21 cellular contexts compared by ENCODE assay signal in the genomic region with DNA sequence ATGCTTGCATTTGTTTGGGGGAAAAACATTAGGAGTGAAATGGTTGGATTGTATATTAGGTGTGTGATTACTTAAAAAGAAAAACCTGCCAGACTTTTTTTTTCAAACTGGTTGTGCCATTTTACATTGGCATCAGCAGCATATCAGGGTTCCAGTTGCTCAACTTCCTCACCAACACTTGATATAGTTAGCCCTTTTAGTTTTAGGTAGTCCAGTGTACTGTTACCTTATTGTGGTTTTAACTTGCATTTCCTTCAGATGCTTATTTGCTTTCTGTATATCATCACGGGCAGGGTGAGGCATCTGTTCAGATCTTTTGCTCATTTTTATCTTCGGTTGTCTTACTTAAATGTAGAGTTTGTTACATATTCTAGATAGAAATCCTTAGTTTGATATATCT. TPM values are rescaled to one million over a fixed set of nuclear protein-coding genes. Genes with fewer than 3 reads are reported as not detected.
A peak's percentile ranks its signal among the peaks of the same experiment; 100 is the strongest.
DNase-seq lines count a peak whose midpoint lies in the region; ATAC-seq, FAIRE-seq and TF ChIP-seq lines count a peak whose summit lies in the region.
"Had no signal": no experiment of that assay in that cellular context is flagged by ENCODE, and none has a peak within 500 bp of the region (broad histone marks: within the 10 kb centered on the region; RNA-seq: fewer than 3 reads in every experiment).

No MANE protein-coding gene starts in this region.

- H3K9me3 Mint-ChIP-seq in T-cell, result peaks cover 0 to 7% (median 6%) of the 10 kb centered on the region in 3 donors
- H3K9me3 Mint-ChIP-seq in immature natural killer cell, result no peaks in the 10 kb centered on the region
- H3K9me3 Mint-ChIP-seq: memory B cell had no signal

- no TSS peak for BruUV-seq in HepG2 (replicated peaks; lab: Mats Ljungman, UMichigan)

- DNase-seq in HepG2 (ENCODE audit: low spot score), result no peak
- DNase-seq in right lobe of liver, result no peak
- DNase-seq in T-cell, result no peak
- DNase-seq in immature natural killer cell, result no peak
- no peak for DNase-seq in effector memory CD4-positive, alpha-beta T cell
- DNase-seq in activated naive CD4-positive, alpha-beta T cell treated with anti-CD3 and anti-CD28 coated beads, Interleukin-2, amount 50 U/mL, for 16 hours, result no peak
- DNase-seq: activated CD4-positive, alpha-beta T cell treated with anti-CD3 and anti-CD28 coated beads, Interleukin-2, amount 50 U/mL, for 48 hours; dorsolateral prefrontal cortex; naive B cell; NCI-H1436 treated with DMSO at 0.1 percent for 48 hours; NCI-H526 treated with DMSO at 0.1 percent for 48 hours; small intestine; stimulated activated CD4-positive, alpha-beta T cell treated with anti-CD3 and anti-CD28 coated beads, Interleukin-4, amount 100 ng/mL, for 1 hour had no signal

- POLR2A ChIA-PET in HepG2 (lab: Yijun Ruan, JAX) (no interaction called here), T-cell (lab: Charles Lee) (no interaction called here)

- peaks cover 60% of the 10 kb centered on the region for H4K20me1 ChIP-seq in HepG2 (ENCODE audit: insufficient read depth, low read length)

- H3K4me3 Mint-ChIP-seq in T-cell (peak overlapping the region in 2 of 3 donors; percentile 49 to 50), immature natural killer cell (peak overlapping the region in 3 of 5 donors; percentile 10 to 57 (median 55))
- H3K4me3 Mint-ChIP-seq: activated T-helper 1 cell treated with anti-CD3 and anti-CD28 coated beads, Interleukin-12 subunit alpha, Interleukin-12 subunit beta, Interleukin-2, Interleukin-4 antibody, amounts not matched to agents 30 ng/mL and 10 ng/mL and 1 ng/mL, durations not matched to agents 14 hours and 24 hours and 36 hours; memory B cell had no signal

- peak overlapping the region; percentile 25; the same call in 1 of the 2 replicates for H3K4me2 ChIP-seq in HepG2 (ENCODE audit: low read depth, low read length)

- no peak overlapping the region for H3K9ac ChIP-seq in HepG2 (ENCODE audit: insufficient read depth, low read depth, low read length)

- H3K27ac ChIP-seq in HepG2 (ENCODE audit: extremely low read length, insufficient read depth, low read length), result no peak overlapping the region
- H3K27ac ChIP-seq in right lobe of liver, result no peak overlapping the region
- H3K27ac ChIP-seq in effector memory CD4-positive, alpha-beta T cell (ENCODE audit: insufficient read depth, low read length, poor library complexity, severe bottlenecking), result no peak overlapping the region
- H3K27ac ChIP-seq: cardiac muscle cell, dorsolateral prefrontal cortex, prostate gland had no signal

- TF ChIP-seq RAD21 in HepG2 (CRISPR knock-in tag; IDR thresholded peaks at IDR 0.05), result no peak

- WGBS in HepG2 (ENCODE audit: low lambda C conversion rate), result 70% methylated on average over 2 of the region's 2 CpGs
- 80% methylated on average over 1 of the region's 2 CpGs for WGBS in right lobe of liver (ENCODE audit: insufficient coverage, low coverage, low lambda C conversion rate, missing lambda C conversion rate)

- no peaks in the 10 kb centered on the region for H3K9me3 ChIP-seq in HepG2 (ENCODE audit: low read length)
- no peaks in the 10 kb centered on the region for H3K9me3 ChIP-seq in right lobe of liver
- H3K9me3 ChIP-seq in effector memory CD4-positive, alpha-beta T cell (ENCODE audit: control insufficient read depth, low read length), result no peaks in the 10 kb centered on the region
- H3K9me3 ChIP-seq: prostate gland had no signal

- CTCF ChIA-PET in HepG2 (lab: Yijun Ruan, JAX; ENCODE audit: low intra/inter-chr PET ratio, low total read pairs) (no interaction called here), T-cell (lab: Charles Lee) (no interaction called here)

- H3K36me3 Mint-ChIP-seq in T-cell (peaks cover 34% of the 10 kb centered on the region), immature natural killer cell (peaks cover 9 to 16% (median 11%) of the 10 kb centered on the region in 3 donors)

- no peak for TF ChIP-seq POLR2A in HepG2 (IDR thresholded peaks at IDR 0.05; ENCODE audit: insufficient read depth in 1 of 2, low read depth in 2 of 2, low read length in 2 of 2)
- no peak for TF ChIP-seq POLR2A in right lobe of liver (IDR thresholded peaks at IDR 0.05)

- ATAC-seq in HepG2 (no peak), right lobe of liver (no peak), T-cell (replicated peaks in 1 of 4) (no peak), HG03175 (IDR thresholded peaks at IDR 0.05; ENCODE audit: unreplicated experiment) (no peak), HG03378 (IDR thresholded peaks at IDR 0.05; ENCODE audit: unreplicated experiment) (no peak)
- ATAC-seq: Right ventricle myocardium inferior had no signal

- H3K79me2 ChIP-seq in HepG2 (ENCODE audit: insufficient read depth, low read length), result peaks cover 93% of the 10 kb centered on the region

- no peak for TF ChIP-seq CTCF in HepG2 (CRISPR knock-in tag; IDR thresholded peaks at IDR 0.05)
- TF ChIP-seq CTCF in right lobe of liver (IDR thresholded peaks at IDR 0.05), result no peak

- H3K36me3 ChIP-seq in HepG2 (replicated peaks in 1 of 2; ENCODE audit: control insufficient read depth in 1 of 2, insufficient read depth in 2 of 2, low read length in 2 of 2), result peaks cover 3 to 13% of the 10 kb centered on the region in 2 experiments; a peak in 2 of 5 replicates
- peaks cover 0 to 5% (median 0%) of the 10 kb centered on the region in 4 donors for H3K36me3 ChIP-seq in right lobe of liver
- H3K36me3 ChIP-seq in effector memory CD4-positive, alpha-beta T cell (ENCODE audit: control insufficient read depth, insufficient read depth, low read length), result peaks cover 6% of the 10 kb centered on the region
- H3K36me3 ChIP-seq: cardiac muscle cell, prostate gland had no signal

- no peaks in the 10 kb centered on the region for H3K27me3 Mint-ChIP-seq in T-cell
- H3K27me3 Mint-ChIP-seq in immature natural killer cell (ENCODE audit: low read depth in 3 of 3), result peaks cover 0 to 7% (median 4%) of the 10 kb centered on the region in 3 donors
- H3K27me3 Mint-ChIP-seq: memory B cell, naive B cell had no signal

- no peak overlapping the region for H3K4me3 ChIP-seq in HepG2 (replicated peaks in 1 of 3; ENCODE audit: insufficient read depth in 1 of 3, low read depth in 2 of 3, low read length in 3 of 3)
- no peak overlapping the region for H3K4me3 ChIP-seq in right lobe of liver
- H3K4me3 ChIP-seq in effector memory CD4-positive, alpha-beta T cell (ENCODE audit: insufficient read depth, low read depth, low read length, poor library complexity, severe bottlenecking), result no peak overlapping the region
- H3K4me3 ChIP-seq: cardiac muscle cell, dorsolateral prefrontal cortex, prostate gland had no signal

- no peak for TF ChIP-seq EP300 in HepG2 (IDR thresholded peaks at IDR 0.05; ENCODE audit: low read depth in 2 of 2, low read length in 2 of 2)
- no peak for TF ChIP-seq EP300 in HepG2 (CRISPR knock-in tag; IDR thresholded peaks at IDR 0.05; ENCODE audit: borderline replicate concordance)

- H3K27me3 ChIP-seq in HepG2 (ENCODE audit: control insufficient read depth in 1 of 2, insufficient read depth in 2 of 2, low read length in 2 of 2), result no peaks in the 10 kb centered on the region
- no peaks in the 10 kb centered on the region for H3K27me3 ChIP-seq in right lobe of liver
- H3K27me3 ChIP-seq in effector memory CD4-positive, alpha-beta T cell (replicated peaks; ENCODE audit: control insufficient read depth, insufficient read depth, low read length, poor library complexity, severe bottlenecking), result no peaks in the 10 kb centered on the region
- H3K27me3 ChIP-seq: cardiac muscle cell, dorsolateral prefrontal cortex had no signal

- peaks cover 72% of the 10 kb centered on the region for H3K4me1 ChIP-seq in HepG2 (ENCODE audit: insufficient read depth, low read length)
- H3K4me1 ChIP-seq in right lobe of liver, result peaks cover 0 to 29% (median 12%) of the 10 kb centered on the region in 4 donors
- peaks cover 9% of the 10 kb centered on the region for H3K4me1 ChIP-seq in effector memory CD4-positive, alpha-beta T cell (ENCODE audit: control insufficient read depth, insufficient read depth, low read length, poor library complexity, severe bottlenecking)

- in situ Hi-C loops in HepG2 (cut with HindIII; ENCODE audit: extremely low pct_ligation_motif_present, low pct_unique_long_range_greater_than_20kb), result no loop called here

- FAIRE-seq in HepG2 (lab: Jason Lieb, UNC), result no peak
- FAIRE-seq: frontal cortex had no signal

- no peak overlapping the region for H3K27ac Mint-ChIP-seq in T-cell
- H3K27ac Mint-ChIP-seq in immature natural killer cell, result peak overlapping the region in 4 of 6 donors; percentile 4 to 62 (median 34)
- H3K27ac Mint-ChIP-seq: activated T-helper 1 cell treated with anti-CD3 and anti-CD28 coated beads, Interleukin-12 subunit alpha, Interleukin-12 subunit beta, Interleukin-2, Interleukin-4 antibody, amounts not matched to agents 30 ng/mL and 10 ng/mL and 1 ng/mL, durations not matched to agents 14 hours and 24 hours and 36 hours; memory B cell had no signal

- no peak overlapping the region for H2AFZ ChIP-seq in HepG2 (ENCODE audit: low read length)

- intact Hi-C loops in HepG2 (cut with micrococcal nuclease; ENCODE audit: unreplicated experiment) (no loop called here), right lobe of liver (cut with DNase I) (no loop called here)

- H3K4me1 Mint-ChIP-seq in T-cell (peaks cover 68 to 78% (median 71%) of the 10 kb centered on the region in 3 donors), immature natural killer cell (peaks cover 64 to 74% of the 10 kb centered on the region in 2 donors)

RNA-seq across cellular contexts. Expression of gene XRN2, which starts 5.2 kb away (rescaled TPM):
- 171 and 256 TPM in 2 replicates for total RNA-seq in HepG2 (2016; rRNA removed; fragmentation: Illumina TruSeq; extraction: Trizol)
- total RNA-seq in HepG2 (2016; cell fraction: cytosol; rRNA removed; fragmentation: Illumina TruSeq; extraction: Trizol; ENCODE audit: low read depth), result 45.6 and 51.1 TPM in 2 replicates
- 169 and 245 TPM in 2 replicates for total RNA-seq in HepG2 (2016; cell fraction: insoluble cytoplasmic fraction; rRNA removed; fragmentation: Illumina TruSeq; extraction: Trizol)
- total RNA-seq in HepG2 (2016; cell fraction: membrane; rRNA removed; fragmentation: Illumina TruSeq; extraction: Trizol), result 82.9 and 105 TPM in 2 replicates
- total RNA-seq in HepG2 (2016; cell fraction: nucleus; rRNA removed; fragmentation: Illumina TruSeq; extraction: Trizol), result 118 and 127 TPM in 2 replicates
- 72.1 and 90.3 TPM in 2 replicates for polyA plus RNA-seq in HepG2 (2011; rRNA removed)
- 47.0 and 59.7 TPM in 2 replicates for polyA plus RNA-seq in HepG2 (2011; cell fraction: cytosol; rRNA removed)
- 59.5 and 68.9 TPM in 2 replicates for polyA plus RNA-seq in HepG2 (2011; cell fraction: nucleus; rRNA removed)
- polyA plus RNA-seq in HepG2 (2012), result 84.6 and 86.2 TPM in 2 replicates
- polyA plus RNA-seq in HepG2 (2016; cell fraction: cytosol; fragmentation: Illumina TruSeq; extraction: Trizol; ENCODE audit: low read depth), result 10.5 and 11.9 TPM in 2 replicates
- 147 and 153 TPM in 2 replicates for polyA plus RNA-seq in HepG2 (2016; cell fraction: insoluble cytoplasmic fraction; fragmentation: Illumina TruSeq; extraction: Trizol; ENCODE audit: low read depth)
- polyA plus RNA-seq in HepG2 (2016; cell fraction: membrane; fragmentation: Illumina TruSeq; extraction: Trizol; ENCODE audit: low read depth), result 23.2 and 29.4 TPM in 2 replicates
- 96.3 and 98.6 TPM in 2 replicates for polyA plus RNA-seq in HepG2 (2016; cell fraction: nucleus; fragmentation: Illumina TruSeq; extraction: Trizol; ENCODE audit: insufficient read depth, low read depth)
- 14.6 and 43.6 TPM in 2 replicates for polyA minus RNA-seq in HepG2 (2011; rRNA and poly(A)+ RNA removed; ENCODE audit: low replicate concordance)
- polyA minus RNA-seq in HepG2 (2011; cell fraction: cytosol; rRNA and poly(A)+ RNA removed), result 68.8 and 71.0 TPM in 2 replicates
- 98.6 and 107 TPM in 2 replicates for polyA minus RNA-seq in HepG2 (2011; cell fraction: nucleus; rRNA and poly(A)+ RNA removed)
- total RNA-seq in right lobe of liver, result 10 to 100 TPM; 18.2 to 39.5 (median 26.7) TPM
- total RNA-seq in T-cell, result 10 to 100 TPM; 46.3 to 62.0 (median 49.7) TPM
- polyA plus RNA-seq in immature natural killer cell, result 10 to 100 TPM; 52.7 to 63.9 (median 61.2) TPM

Comparison
In these comparisons a context has a peak if more than half of its experiments do, and no peak if none do; other contexts are left out.
1. H3K27ac Mint-ChIP-seq: peak in immature natural killer cell (4 of 6); none in T-cell (0 of 2).